15 cellular contexts compared by ENCODE assay signal in genomic region chr1:23695667-23696066, GRCh38. TPM values are rescaled to one million over a fixed set of nuclear protein-coding genes. Genes with fewer than 3 reads are reported as not detected.
DNase-seq lines count a peak whose midpoint lies in the region; ATAC-seq, FAIRE-seq and TF ChIP-seq lines count a peak whose summit lies in the region.
"Had no signal": no experiment of that assay in that cellular context is flagged by ENCODE, and none has a peak within 500 bp of the region (broad histone marks: within the 10 kb centered on the region; RNA-seq: fewer than 3 reads in every experiment).

No MANE protein-coding gene starts in this region.

- H3K9ac ChIP-seq in K562 (ENCODE audit: insufficient read depth in 1 of 2, low read depth in 2 of 2, low read length in 2 of 2), result peak overlapping the region in 1 of 2 experiments; percentile 80; a peak in 1 of 4 replicates

- no peak for DNase-seq in CD4-positive, alpha-beta memory T cell
- DNase-seq in HFF-Myc (ENCODE audit: extremely low read depth, low read depth) (no peak), K562 (ENCODE audit: extremely low read depth in 1 of 4, low spot score in 3 of 4) (no peak), neural crest cell (ENCODE audit: low read depth, low spot score) (no peak), dermis blood vessel endothelial cell (no peak), left ventricle myocardium superior (no peak)
- DNase-seq: activated CD8-positive, alpha-beta memory T cell treated with anti-CD3 and anti-CD28 coated beads for 24 hours; amygdala; dorsolateral prefrontal cortex; NCI-H510A; stimulated activated CD4-positive, alpha-beta T cell treated with anti-CD3 and anti-CD28 coated beads, Interleukin-4, amount 100 ng/mL, for 1 hour; stomach had no signal

- TF ChIP-seq CTCF in HFF-Myc (IDR thresholded peaks at IDR 0.05; ENCODE audit: low read depth, low read length, missing control alignments) (no peak), K562 (IDR thresholded peaks at IDR 0.05 in 2 of 3, conservative IDR thresholded peaks at IDR 0.05 in 1 of 3; ENCODE audit: insufficient read depth in 2 of 3, low read depth in 1 of 3, low read length in 3 of 3) (no peak), neural crest cell (conservative IDR thresholded peaks at IDR 0.05) (no peak)

- no peaks in the 10 kb centered on the region for H3K27me3 ChIP-seq in CD4-positive, alpha-beta memory T cell (ENCODE audit: insufficient read depth, low read length)
- no peaks in the 10 kb centered on the region for H3K27me3 ChIP-seq in K562 (ENCODE audit: control insufficient read depth in 2 of 2, insufficient read depth in 2 of 2, low read length in 2 of 2)
- H3K27me3 ChIP-seq: dorsolateral prefrontal cortex, stomach had no signal

- no peaks in the 10 kb centered on the region for H3K9me3 ChIP-seq in CD4-positive, alpha-beta memory T cell (ENCODE audit: control insufficient read depth in 1 of 2, low read length in 2 of 2)
- no peaks in the 10 kb centered on the region; the same call in 1 of the 2 replicates for H3K9me3 ChIP-seq in K562 (replicated peaks; ENCODE audit: control insufficient read depth, insufficient read depth, low read depth, low read length)
- H3K9me3 ChIP-seq: stomach had no signal

- CTCF ChIA-PET in CD4-positive, alpha-beta memory T cell (lab: Charles Lee; ENCODE audit: partially characterized antibody), result no interaction called here
- CTCF ChIA-PET in K562 (lab: Yijun Ruan, JAX; ENCODE audit: low intra/inter-chr PET ratio), result no interaction called here

- in situ Hi-C loops in K562 (cut with MboI), result no loop called here

- FAIRE-seq in K562 (lab: Jason Lieb, UNC), result no peak
- FAIRE-seq: RCC 7860 had no signal

- no peak overlapping the region for H2AFZ ChIP-seq in K562 (ENCODE audit: low read depth, low read length)

- POLR2A ChIA-PET in CD4-positive, alpha-beta memory T cell (lab: Charles Lee; ENCODE audit: partially characterized antibody), result no interaction called here
- POLR2A ChIA-PET in K562 (lab: Yijun Ruan, JAX), result interaction anchor here (0.9 to 2.4 kb wide), 5 partner anchors 9 to 48 kb away, joined by 3 to 13 read pairs (median 5); partner anchors contain the start of gene ELOA

- ATAC-seq in K562 (no peak), GM19324 (IDR thresholded peaks at IDR 0.05; ENCODE audit: low FRiP score, unreplicated experiment) (no peak), left ventricle myocardium superior (no peak)

- H3K27me3 Mint-ChIP-seq in CD4-positive, alpha-beta memory T cell, result no peaks in the 10 kb centered on the region
- H3K27me3 Mint-ChIP-seq in neural crest cell (ENCODE audit: low read depth), result no peaks in the 10 kb centered on the region

- peak overlapping the region in 4 of 8 donors; percentile 1 to 27 (median 13) for H3K4me3 Mint-ChIP-seq in CD4-positive, alpha-beta memory T cell
- peak overlapping the region; percentile 44 for H3K4me3 Mint-ChIP-seq in neural crest cell

- peaks cover 69% of the 10 kb centered on the region for H4K20me1 ChIP-seq in K562 (replicated peaks; ENCODE audit: control insufficient read depth, insufficient read depth, low read length)

- peaks cover 49% of the 10 kb centered on the region for H3K4me1 ChIP-seq in CD4-positive, alpha-beta memory T cell (ENCODE audit: insufficient read depth, low read length)
- peaks cover 17 to 36% of the 10 kb centered on the region in 2 experiments; a peak in 4 of 5 replicates for H3K4me1 ChIP-seq in K562 (replicated peaks in 1 of 2; ENCODE audit: control insufficient read depth in 2 of 2, insufficient read depth in 2 of 2, low read length in 2 of 2)

- peaks cover 90% of the 10 kb centered on the region for H3K79me2 ChIP-seq in K562 (ENCODE audit: control insufficient read depth, insufficient read depth, low read length)

- H3K27ac ChIP-seq in CD4-positive, alpha-beta memory T cell (ENCODE audit: low read depth, low read length), result no peak overlapping the region
- H3K27ac ChIP-seq in K562 (ENCODE audit: extremely low read depth, low read depth, low read length), result no peak overlapping the region
- H3K27ac ChIP-seq: C4-2B, dorsolateral prefrontal cortex had no signal

- peaks cover 68 to 90% of the 10 kb centered on the region in 2 donors for H3K36me3 Mint-ChIP-seq in CD4-positive, alpha-beta memory T cell
- peaks cover 52% of the 10 kb centered on the region for H3K36me3 Mint-ChIP-seq in neural crest cell (ENCODE audit: low read depth)

- peak overlapping the region; percentile 21 for H3K4me2 ChIP-seq in K562 (ENCODE audit: insufficient read depth, low read length)

- 93% methylated on average over 3 of the region's 3 CpGs for WGBS in K562 (ENCODE audit: insufficient coverage, low coverage, missing lambda C conversion rate)

- peak overlapping the region in 6 of 7 donors; percentile 20 to 97 (median 54) for H3K27ac Mint-ChIP-seq in CD4-positive, alpha-beta memory T cell
- no peak overlapping the region for H3K27ac Mint-ChIP-seq in neural crest cell (ENCODE audit: unreplicated experiment)

- no peak for TF ChIP-seq RAD21 in K562 (CRISPR knock-in tag; conservative IDR thresholded peaks at IDR 0.05 in 1 of 2, IDR thresholded peaks at IDR 0.05 in 1 of 2)

- peaks cover 74% of the 10 kb centered on the region for H3K36me3 ChIP-seq in CD4-positive, alpha-beta memory T cell (ENCODE audit: insufficient read depth, low read length)
- H3K36me3 ChIP-seq in K562 (ENCODE audit: control insufficient read depth, insufficient read depth, low read length), result peaks cover 89% of the 10 kb centered on the region

- BruUV-seq in K562 (replicated peaks; lab: Mats Ljungman, UMichigan), result no TSS peak

- intact Hi-C loops in CD4-positive, alpha-beta memory T cell (cut with micrococcal nuclease), result loop anchor here (10.0 kb wide), 1 partner anchor 331 kb away; the partner anchor contains the start of gene ZNF436
- intact Hi-C loops in K562 (cut with micrococcal nuclease), result no loop called here
- intact Hi-C loops in left ventricle myocardium superior (cut with micrococcal nuclease), result no loop called here

- TF ChIP-seq POLR2A in K562 (conservative IDR thresholded peaks at IDR 0.05), result no peak

- H3K4me1 Mint-ChIP-seq in CD4-positive, alpha-beta memory T cell, result peaks cover 49 to 75% (median 59%) of the 10 kb centered on the region in 4 donors
- H3K4me1 Mint-ChIP-seq in neural crest cell, result peaks cover 62% of the 10 kb centered on the region

- H3K9me1 ChIP-seq in K562 (ENCODE audit: control insufficient read depth, insufficient read depth, low read length), result peaks cover 6% of the 10 kb centered on the region

- H3K9me3 Mint-ChIP-seq in CD4-positive, alpha-beta memory T cell, result no peaks in the 10 kb centered on the region
- H3K9me3 Mint-ChIP-seq in neural crest cell, result no peaks in the 10 kb centered on the region

- no peak overlapping the region for H3K4me3 ChIP-seq in CD4-positive, alpha-beta memory T cell (ENCODE audit: low read length in 2 of 2)
- H3K4me3 ChIP-seq in HFF-Myc (replicated peaks; ENCODE audit: low read depth, low read length) (peak overlapping the region; percentile 88), K562 (no peak overlapping the region; the same call in 1 of the 2 replicates)
- H3K4me3 ChIP-seq: dorsolateral prefrontal cortex had no signal

- no peak for TF ChIP-seq EP300 in K562 (IDR thresholded peaks at IDR 0.05; ENCODE audit: low read length)

RNA-seq across cellular contexts. Expression of gene RPL11, which starts 4.1 kb away (rescaled TPM):
- total RNA-seq in CD4-positive, alpha-beta memory T cell, result 1,000 to 10,000 TPM; 1,919 to 2,088 TPM
- 1,000 to 10,000 TPM; 1,255 to 1,467 TPM for polyA plus RNA-seq in CD4-positive, alpha-beta memory T cell
- 326 and 345 TPM in 2 replicates for total RNA-seq in K562 (2011; cell fraction: chromatin; rRNA removed; ENCODE audit: low replicate concordance)
- 341 and 370 TPM in 2 replicates for total RNA-seq in K562 (2011; cell fraction: nucleolus; rRNA removed)
- total RNA-seq in K562 (2011; cell fraction: nucleoplasm; rRNA removed), result 557 and 1,073 TPM in 2 replicates
- total RNA-seq in K562 (2014; rRNA removed), result 3,111 and 3,495 TPM in 2 replicates
- 3,683 and 3,950 TPM in 2 replicates for total RNA-seq in K562 (2014; rRNA removed; fragmentation: Illumina TruSeq; extraction: Trizol)
- 3,549 and 3,642 TPM in 2 replicates for total RNA-seq in K562 (2015; rRNA removed; fragmentation: Illumina TruSeq; extraction: Trizol)
- 1,751 and 1,781 TPM in 2 replicates for total RNA-seq in K562 (2021)
- 2,818 and 2,821 TPM in 2 replicates for polyA plus RNA-seq in K562 (2011; rRNA removed)
- polyA plus RNA-seq in K562 (2011; cell fraction: cytosol; rRNA removed), result 831 and 2,063 TPM in 2 replicates
- polyA plus RNA-seq in K562 (2011; cell fraction: nucleus; rRNA removed), result 469 and 968 TPM in 2 replicates
- 3,491 and 4,910 TPM in 2 replicates for polyA plus RNA-seq in K562 (2012)
- polyA plus RNA-seq in K562 (2014; fragmentation: Illumina TruSeq; extraction: Trizol), result 3,852 and 4,443 TPM in 2 replicates
- 1,000 to 10,000 TPM; 2,542 to 2,758 TPM for polyA plus RNA-seq in K562 (2014; fragmentation: Nextera tagmentation; extraction: Ambion mirVana)
- 4,338 and 4,526 TPM in 2 replicates for polyA plus RNA-seq in K562 (2014; rRNA removed)
- 1,269 and 1,421 TPM in 2 replicates for polyA minus RNA-seq in K562 (2011; rRNA and poly(A)+ RNA removed)
- 631 and 637 TPM in 2 replicates for polyA minus RNA-seq in K562 (2011; cell fraction: cytosol; rRNA and poly(A)+ RNA removed)
- 128 and 273 TPM in 2 replicates for polyA minus RNA-seq in K562 (2011; cell fraction: nucleus; rRNA and poly(A)+ RNA removed)
- total RNA-seq in neural crest cell, result 1,184 and 1,252 TPM in 2 replicates
- total RNA-seq in dermis blood vessel endothelial cell, result 871 and 1,099 TPM in 2 replicates
- 626 TPM for total RNA-seq in left ventricle myocardium superior

RNA-seq across cellular contexts. Expression of gene ELOA, which starts 47.6 kb away (rescaled TPM):
- 10 to 100 TPM; 28.3 to 31.7 TPM for total RNA-seq in CD4-positive, alpha-beta memory T cell
- 10 to 100 TPM; 17.1 to 32.4 TPM for polyA plus RNA-seq in CD4-positive, alpha-beta memory T cell
- 40.0 and 60.8 TPM in 2 replicates for total RNA-seq in K562 (2011; cell fraction: chromatin; rRNA removed; ENCODE audit: low replicate concordance)
- total RNA-seq in K562 (2011; cell fraction: nucleolus; rRNA removed), result 22.4 and 23.7 TPM in 2 replicates
- 31.1 and 33.1 TPM in 2 replicates for total RNA-seq in K562 (2011; cell fraction: nucleoplasm; rRNA removed)
- total RNA-seq in K562 (2014; rRNA removed) (61.3 and 70.8 TPM in 2 replicates), K562 (2014; rRNA removed; fragmentation: Illumina TruSeq; extraction: Trizol) (74.1 and 75.8 TPM in 2 replicates), K562 (2015; rRNA removed; fragmentation: Illumina TruSeq; extraction: Trizol) (77.6 and 80.0 TPM in 2 replicates), K562 (2021) (66.6 and 70.8 TPM in 2 replicates), neural crest cell (43.1 and 45.8 TPM in 2 replicates), dermis blood vessel endothelial cell (26.2 and 29.6 TPM in 2 replicates), left ventricle myocardium superior (35.8 TPM)
- polyA plus RNA-seq in K562 (2011; rRNA removed) (29.7 and 33.3 TPM in 2 replicates), K562 (2014; fragmentation: Illumina TruSeq; extraction: Trizol) (80.6 and 98.6 TPM in 2 replicates), K562 (2014; fragmentation: Nextera tagmentation; extraction: Ambion mirVana) (10 to 100 TPM; 31.9 to 53.6 TPM), K562 (2014; rRNA removed) (44.4 and 48.7 TPM in 2 replicates)
- 13.9 and 14.8 TPM in 2 replicates for polyA plus RNA-seq in K562 (2011; cell fraction: cytosol; rRNA removed)
- 24.7 and 25.8 TPM in 2 replicates for polyA plus RNA-seq in K562 (2011; cell fraction: nucleus; rRNA removed)
- 28.7 and 53.0 TPM in 2 replicates for polyA plus RNA-seq in K562 (2012)
- polyA minus RNA-seq in K562 (2011; rRNA and poly(A)+ RNA removed), result 35.1 and 35.7 TPM in 2 replicates
- polyA minus RNA-seq in K562 (2011; cell fraction: cytosol; rRNA and poly(A)+ RNA removed), result 25.7 and 34.4 TPM in 2 replicates
- polyA minus RNA-seq in K562 (2011; cell fraction: nucleus; rRNA and poly(A)+ RNA removed), result 10.5 and 19.7 TPM in 2 replicates
